In genomic region chr1:166479052-166479631, GRCh38 we compare ENCODE assay signal across 9 cellular contexts.
A peak's percentile ranks its signal among the peaks of the same experiment; 100 is the strongest.
DNase-seq lines count a peak whose midpoint lies in the region; ATAC-seq and TF ChIP-seq lines count a peak whose summit lies in the region.
"Had no signal": no experiment of that assay in that cellular context is flagged by ENCODE, and none has a peak within 500 bp of the region (broad histone marks: within the 10 kb centered on the region; RNA-seq: fewer than 3 reads in every experiment).

No MANE protein-coding gene starts in this region.

- H2BK15ac ChIP-seq in mesenchymal stem cell (ENCODE audit: low read depth, poor library complexity, severe bottlenecking): no peak overlapping the region

- no peaks in the 10 kb centered on the region for H3K4me1 Mint-ChIP-seq in stimulated activated effector memory CD8-positive, alpha-beta T cell treated with anti-CD3 and anti-CD28 coated beads, Interleukin-12 subunit alpha, Interleukin-12 subunit beta, amount 100 ng/mL, for 72 hours
- H3K4me1 Mint-ChIP-seq in stimulated activated memory B cell treated with anti-CD40 and anti-IgM and Interleukin-4, amounts not matched to agents 10 μg/mL and 1 μg/mL and 100 μg/mL, for 72 hours: no peaks in the 10 kb centered on the region

- no peak overlapping the region for H2BK12ac ChIP-seq in mesenchymal stem cell (ENCODE audit: low read length in 2 of 2)

- no peaks in the 10 kb centered on the region for H3K9me3 ChIP-seq in mesenchymal stem cell (ENCODE audit: control insufficient read depth, low read length)

- H4K91ac ChIP-seq in mesenchymal stem cell (ENCODE audit: low read length): no peak overlapping the region

- no peak overlapping the region for H3K14ac ChIP-seq in mesenchymal stem cell (ENCODE audit: low read length in 2 of 2)

- no peak overlapping the region for H3K9ac ChIP-seq in mesenchymal stem cell (ENCODE audit: low read length)

- H3K79me1 ChIP-seq in mesenchymal stem cell (replicated peaks; ENCODE audit: low read length, poor library complexity, severe bottlenecking): no peaks in the 10 kb centered on the region

- H3K27ac Mint-ChIP-seq in stimulated activated effector memory CD8-positive, alpha-beta T cell treated with anti-CD3 and anti-CD28 coated beads, Interleukin-12 subunit alpha, Interleukin-12 subunit beta, amount 100 ng/mL, for 72 hours: no peak overlapping the region
- H3K27ac Mint-ChIP-seq in stimulated activated memory B cell treated with anti-CD40 and anti-IgM and Interleukin-4, amounts not matched to agents 10 μg/mL and 1 μg/mL and 100 μg/mL, for 72 hours: no peak overlapping the region

- H3K23ac ChIP-seq in mesenchymal stem cell (ENCODE audit: low read length in 2 of 2): no peak overlapping the region

- H3K27me3 ChIP-seq in mesenchymal stem cell (ENCODE audit: control insufficient read depth in 1 of 2, insufficient read depth in 1 of 2, low read length in 2 of 2): no peaks in the 10 kb centered on the region

- H3K4me3 Mint-ChIP-seq in stimulated activated effector memory CD8-positive, alpha-beta T cell treated with anti-CD3 and anti-CD28 coated beads, Interleukin-12 subunit alpha, Interleukin-12 subunit beta, amount 100 ng/mL, for 72 hours: no peak overlapping the region
- no peak overlapping the region for H3K4me3 Mint-ChIP-seq in stimulated activated memory B cell treated with anti-CD40 and anti-IgM and Interleukin-4, amounts not matched to agents 10 μg/mL and 1 μg/mL and 100 μg/mL, for 72 hours

- no peaks in the 10 kb centered on the region for H3K36me3 ChIP-seq in mesenchymal stem cell (ENCODE audit: control insufficient read depth in 1 of 2, insufficient read depth in 2 of 2, low read depth in 1 of 2, low read length in 2 of 2)

- H3K27ac ChIP-seq in VCaP: no peak overlapping the region
- H3K27ac ChIP-seq in coronary artery: no peak overlapping the region
- H3K27ac ChIP-seq in mesenchymal stem cell (ENCODE audit: low read length, poor library complexity, severe bottlenecking): no peak overlapping the region

- H2BK120ac ChIP-seq in mesenchymal stem cell (ENCODE audit: low read depth, low read length): no peak overlapping the region

- 0% methylated on average over 1 of the region's 2 CpGs for WGBS in mesenchymal stem cell

- H3K36me3 Mint-ChIP-seq in stimulated activated effector memory CD8-positive, alpha-beta T cell treated with anti-CD3 and anti-CD28 coated beads, Interleukin-12 subunit alpha, Interleukin-12 subunit beta, amount 100 ng/mL, for 72 hours: no peaks in the 10 kb centered on the region
- H3K36me3 Mint-ChIP-seq in stimulated activated memory B cell treated with anti-CD40 and anti-IgM and Interleukin-4, amounts not matched to agents 10 μg/mL and 1 μg/mL and 100 μg/mL, for 72 hours: no peaks in the 10 kb centered on the region
- H3K36me3 Mint-ChIP-seq: activated naive CD4-positive, alpha-beta T cell treated with anti-CD3 and anti-CD28 coated beads, Interleukin-2, amount 50 U/mL, for 72 hours had no signal

- no peak overlapping the region for H2BK5ac ChIP-seq in mesenchymal stem cell (ENCODE audit: low read depth, low read length, poor library complexity, severe bottlenecking)

- no peak overlapping the region for H3K4me3 ChIP-seq in coronary artery
- H3K4me3 ChIP-seq in mesenchymal stem cell (ENCODE audit: insufficient read depth in 1 of 2, low read depth in 1 of 2, low read length in 2 of 2): no peak overlapping the region

- no peak overlapping the region for H4K8ac ChIP-seq in mesenchymal stem cell (ENCODE audit: low read length)

- H3K9me3 Mint-ChIP-seq in stimulated activated effector memory CD8-positive, alpha-beta T cell treated with anti-CD3 and anti-CD28 coated beads, Interleukin-12 subunit alpha, Interleukin-12 subunit beta, amount 100 ng/mL, for 72 hours: no peaks in the 10 kb centered on the region
- no peaks in the 10 kb centered on the region for H3K9me3 Mint-ChIP-seq in stimulated activated memory B cell treated with anti-CD40 and anti-IgM and Interleukin-4, amounts not matched to agents 10 μg/mL and 1 μg/mL and 100 μg/mL, for 72 hours
- H3K9me3 Mint-ChIP-seq: activated naive CD4-positive, alpha-beta T cell treated with anti-CD3 and anti-CD28 coated beads, Interleukin-2, amount 50 U/mL, for 72 hours had no signal

- H3K4me2 ChIP-seq in mesenchymal stem cell (ENCODE audit: low read length, poor library complexity, severe bottlenecking): no peak overlapping the region

- no peak overlapping the region for H2AK5ac ChIP-seq in mesenchymal stem cell (ENCODE audit: low read length, severe bottlenecking)

- H2AFZ ChIP-seq in mesenchymal stem cell (ENCODE audit: low read depth, low read length): no peak overlapping the region

- peak; percentile 81 for TF ChIP-seq CTCF in VCaP (conservative IDR thresholded peaks at IDR 0.05)
- TF ChIP-seq CTCF in coronary artery (IDR thresholded peaks at IDR 0.05): peak; percentile 52

- peak; percentile 68 for ATAC-seq in GM21515 (IDR thresholded peaks at IDR 0.05; ENCODE audit: unreplicated experiment)
- no peak for ATAC-seq in stimulated activated effector memory CD8-positive, alpha-beta T cell treated with anti-CD3 and anti-CD28 coated beads, Interleukin-12 subunit alpha, Interleukin-12 subunit beta, amount 100 ng/mL, for 72 hours
- no peak for ATAC-seq in stimulated activated memory B cell treated with anti-CD40 and anti-IgM and Interleukin-4, amounts not matched to agents 10 μg/mL and 1 μg/mL and 100 μg/mL, for 72 hours
- ATAC-seq: activated naive CD4-positive, alpha-beta T cell treated with anti-CD3 and anti-CD28 coated beads, Interleukin-2, amount 50 U/mL, for 72 hours had no signal

- DNase-seq in DMS153 treated with DMSO at 0.1 percent for 48 hours (lab: John Stamatoyannopoulos, UW; ENCODE audit: unreplicated experiment): peak; percentile 37
- DNase-seq in NCI-H1092 (lab: John Stamatoyannopoulos, UW): peak; percentile 25
- DNase-seq in coronary artery (ENCODE audit: low spot score): no peak
- peak; percentile 34 for DNase-seq in mesenchymal stem cell
- peak; percentile 28 to 71 for DNase-seq in stimulated activated effector memory CD8-positive, alpha-beta T cell treated with anti-CD3 and anti-CD28 coated beads, Interleukin-12 subunit alpha, Interleukin-12 subunit beta, amount 100 ng/mL, for 72 hours (ENCODE audit: low spot score in 2 of 2)

- H3K4ac ChIP-seq in mesenchymal stem cell (ENCODE audit: low read depth in 1 of 2, low read length in 2 of 2): no peak overlapping the region

- H3K4me1 ChIP-seq in mesenchymal stem cell (ENCODE audit: control insufficient read depth, insufficient read depth, low read depth, low read length): no peaks in the 10 kb centered on the region

- H3K27me3 Mint-ChIP-seq in stimulated activated memory B cell treated with anti-CD40 and anti-IgM and Interleukin-4, amounts not matched to agents 10 μg/mL and 1 μg/mL and 100 μg/mL, for 72 hours: no peaks in the 10 kb centered on the region

- no peak overlapping the region for H3K18ac ChIP-seq in mesenchymal stem cell (ENCODE audit: low read depth in 1 of 2, low read length in 2 of 2)
